In genomic region chr9:32587901-32588300, GRCh38 we compare ENCODE assay signal across 16 cellular contexts. TPM values are rescaled to one million over a fixed set of nuclear protein-coding genes. Genes with fewer than 3 reads are reported as not detected.
A peak's percentile ranks its signal among the peaks of the same experiment; 100 is the strongest.
DNase-seq lines count a peak whose midpoint lies in the region; ATAC-seq and TF ChIP-seq lines count a peak whose summit lies in the region.
"Had no signal": no experiment of that assay in that cellular context is flagged by ENCODE, and none has a peak within 500 bp of the region (broad histone marks: within the 10 kb centered on the region; RNA-seq: fewer than 3 reads in every experiment).

No MANE protein-coding gene starts in this region.

- H3K27ac ChIP-seq in IMR-90 (ENCODE audit: insufficient read depth, low read length) (no peak overlapping the region), neural progenitor cell (no peak overlapping the region), sigmoid colon (no peak overlapping the region)
- H3K27ac ChIP-seq: dorsolateral prefrontal cortex, SJCRH30, VCaP had no signal

- H3K4me3 ChIP-seq in IMR-90 (ENCODE audit: insufficient read depth, low read depth, low read length) (no peak overlapping the region), neural progenitor cell (no peak overlapping the region), sigmoid colon (no peak overlapping the region)
- H3K4me3 ChIP-seq: dorsolateral prefrontal cortex, SJCRH30 had no signal

- H4K20me1 ChIP-seq in IMR-90 (ENCODE audit: insufficient read depth, low read length): no peaks in the 10 kb centered on the region
- H4K20me1 ChIP-seq in neural progenitor cell (ENCODE audit: low read depth): no peaks in the 10 kb centered on the region

- H3K27me3 ChIP-seq in IMR-90 (ENCODE audit: control insufficient read depth, insufficient read depth, low read length) (peaks cover 3% of the 10 kb centered on the region; the same call in 1 of the 2 replicates), neural progenitor cell (no peaks in the 10 kb centered on the region), sigmoid colon (no peaks in the 10 kb centered on the region)
- H3K27me3 ChIP-seq: SJCRH30 had no signal

- DNase-seq in activated CD8-positive, alpha-beta memory T cell treated with anti-CD3 and anti-CD28 coated beads, Interleukin-2, amount 10 ng/mL, durations not matched to agents 7 days and 5 days: no peak
- DNase-seq in activated CD8-positive, alpha-beta memory T cell treated with anti-CD3 and anti-CD28 coated beads for 24 hours: no peak
- DNase-seq in IMR-90 (peak; percentile 43), progenitor cell of endocrine pancreas (ENCODE audit: low spot score, unreplicated experiment) (no peak), neural progenitor cell (ENCODE audit: low spot score) (no peak), sigmoid colon (no peak)
- DNase-seq: activated naive CD4-positive, alpha-beta T cell treated with anti-CD3 and anti-CD28 coated beads, Interleukin-2, amount 50 U/mL, for 16 hours; DMS79; dorsolateral prefrontal cortex; glutamatergic neuron; NCI-H1417 treated with DMSO at 0.1 percent for 48 hours; NCI-H526 treated with DMSO at 0.1 percent for 48 hours; stimulated activated naive CD4-positive, alpha-beta T cell treated with Interleukin-2 at 50 U/mL for 16 hours had no signal

- no peak overlapping the region for H4K5ac ChIP-seq in IMR-90 (ENCODE audit: low read depth, low read length)

- H2AK9ac ChIP-seq in IMR-90 (replicated peaks; ENCODE audit: low read depth, low read length, poor library complexity): no peak overlapping the region

- no peak overlapping the region for H2BK5ac ChIP-seq in IMR-90 (ENCODE audit: low read depth, low read length, poor library complexity, severe bottlenecking)

- H2BK120ac ChIP-seq in IMR-90 (ENCODE audit: low read depth, low read length): no peak overlapping the region

- no peaks in the 10 kb centered on the region for H3F3A ChIP-seq in neural progenitor cell (ENCODE audit: low read depth)

- H2BK15ac ChIP-seq in IMR-90 (ENCODE audit: low read depth, low read length): no peak overlapping the region

- no peaks in the 10 kb centered on the region for H3K36me3 Mint-ChIP-seq in activated CD8-positive, alpha-beta memory T cell treated with anti-CD3 and anti-CD28 coated beads, Interleukin-2, amount 10 ng/mL, durations not matched to agents 7 days and 5 days
- H3K36me3 Mint-ChIP-seq in progenitor cell of endocrine pancreas (ENCODE audit: insufficient read depth) (no peaks in the 10 kb centered on the region), neural progenitor cell (no peaks in the 10 kb centered on the region)

- no peaks in the 10 kb centered on the region for H3K9me3 Mint-ChIP-seq in activated CD8-positive, alpha-beta memory T cell treated with anti-CD3 and anti-CD28 coated beads, Interleukin-2, amount 10 ng/mL, durations not matched to agents 7 days and 5 days (ENCODE audit: low read depth)
- H3K9me3 Mint-ChIP-seq in progenitor cell of endocrine pancreas (ENCODE audit: low read depth) (no peaks in the 10 kb centered on the region), neural progenitor cell (peaks cover 2% of the 10 kb centered on the region)

- H3K9ac ChIP-seq in IMR-90 (ENCODE audit: low read depth, low read length) (no peak overlapping the region), neural progenitor cell (no peak overlapping the region)

- TF ChIP-seq CTCF in IMR-90 (conservative IDR thresholded peaks at IDR 0.05; ENCODE audit: low read depth, low read length) (no peak), progenitor cell of endocrine pancreas (IDR thresholded peaks at IDR 0.05; ENCODE audit: unreplicated experiment) (peak; percentile 9), neural progenitor cell (IDR thresholded peaks at IDR 0.05) (no peak), sigmoid colon (IDR thresholded peaks at IDR 0.05) (no peak)

- H2AK5ac ChIP-seq in IMR-90 (ENCODE audit: low read depth, low read length): no peak overlapping the region

- no peaks in the 10 kb centered on the region for H3K79me2 ChIP-seq in neural progenitor cell (ENCODE audit: low read depth)

- H3K4me1 Mint-ChIP-seq in activated CD8-positive, alpha-beta memory T cell treated with anti-CD3 and anti-CD28 coated beads, Interleukin-2, amount 10 ng/mL, durations not matched to agents 7 days and 5 days: no peaks in the 10 kb centered on the region
- no peaks in the 10 kb centered on the region for H3K4me1 Mint-ChIP-seq in progenitor cell of endocrine pancreas (ENCODE audit: low read depth)
- H3K4me1 Mint-ChIP-seq in neural progenitor cell: no peaks in the 10 kb centered on the region

- dilution Hi-C loops in IMR-90 (cut with HindIII; ENCODE audit: low sequenced_read_pairs, unreplicated experiment): no loop called here

- no TSS peak for BruUV-seq in IMR-90 (replicated peaks; lab: Mats Ljungman, UMichigan)

- CTCF ChIA-PET in activated CD8-positive, alpha-beta memory T cell treated with anti-CD3 and anti-CD28 coated beads, Interleukin-2, amount 10 ng/mL, durations not matched to agents 7 days and 5 days (lab: Charles Lee): interaction anchor here (1.1 to 5.3 kb wide), 5 partner anchors 8 to 386 kb away, joined by 4 to 45 read pairs (median 7); no protein-coding TSS in a partner anchor
- CTCF ChIA-PET in IMR-90 (lab: Yijun Ruan, JAX): interaction anchor here (0.7 to 3.3 kb wide), 4 partner anchors 8 to 381 kb away, joined by 3 to 15 read pairs (median 12); no protein-coding TSS in a partner anchor

- no peak overlapping the region for H2AFZ ChIP-seq in IMR-90 (replicated peaks; ENCODE audit: low read length, poor library complexity)
- no peak overlapping the region for H2AFZ ChIP-seq in neural progenitor cell (replicated peaks)

- H3K56ac ChIP-seq in IMR-90 (ENCODE audit: extremely low read depth, insufficient read depth, low read length): no peak overlapping the region

- in situ Hi-C loops in IMR-90 (cut with MboI; ENCODE audit: low sequenced_read_pairs): no loop called here

- TF ChIP-seq EP300 in sigmoid colon (IDR thresholded peaks at IDR 0.05): no peak

- H4K91ac ChIP-seq in IMR-90 (ENCODE audit: insufficient read depth, low read depth, low read length): no peak overlapping the region

- H3K18ac ChIP-seq in IMR-90 (ENCODE audit: low read depth, low read length): no peak overlapping the region

- H3K23ac ChIP-seq in IMR-90 (ENCODE audit: low read depth, low read length): no peak overlapping the region

- no peak for TF ChIP-seq RAD21 in IMR-90 (IDR thresholded peaks at IDR 0.05; ENCODE audit: low read length)

- POLR2A ChIA-PET in IMR-90 (lab: Charles Lee; ENCODE audit: unreplicated experiment): no interaction called here

- no peak overlapping the region for H3K4me3 Mint-ChIP-seq in activated CD8-positive, alpha-beta memory T cell treated with anti-CD3 and anti-CD28 coated beads, Interleukin-2, amount 10 ng/mL, durations not matched to agents 7 days and 5 days
- H3K4me3 Mint-ChIP-seq in progenitor cell of endocrine pancreas (ENCODE audit: low read depth) (no peak overlapping the region), neural progenitor cell (no peak overlapping the region)

- peak; percentile 33 for ATAC-seq in activated CD8-positive, alpha-beta memory T cell treated with anti-CD3 and anti-CD28 coated beads, Interleukin-2, amount 10 ng/mL, durations not matched to agents 7 days and 5 days
- peak; percentile 42 for ATAC-seq in IMR-90 (ENCODE audit: low read depth)
- ATAC-seq: left lobe of liver had no signal

- H3K9me1 ChIP-seq in IMR-90 (ENCODE audit: insufficient read depth, low read length): no peaks in the 10 kb centered on the region

- H2BK20ac ChIP-seq in IMR-90 (ENCODE audit: low read depth, low read length): no peak overlapping the region

- H3K4me1 ChIP-seq in IMR-90 (ENCODE audit: control insufficient read depth, insufficient read depth, low read length) (no peaks in the 10 kb centered on the region), neural progenitor cell (no peaks in the 10 kb centered on the region), sigmoid colon (no peaks in the 10 kb centered on the region)
- H3K4me1 ChIP-seq: SJCRH30 had no signal

- H3K36me3 ChIP-seq in IMR-90 (ENCODE audit: control insufficient read depth, insufficient read depth, low read length) (no peaks in the 10 kb centered on the region), neural progenitor cell (no peaks in the 10 kb centered on the region), sigmoid colon (no peaks in the 10 kb centered on the region)
- H3K36me3 ChIP-seq: SJCRH30 had no signal

- no peak overlapping the region for H3K4me2 ChIP-seq in IMR-90 (ENCODE audit: low read depth, low read length)
- H3K4me2 ChIP-seq in neural progenitor cell: no peak overlapping the region

- TF ChIP-seq POLR2A in IMR-90 (IDR thresholded peaks at IDR 0.05; ENCODE audit: low read depth, low read length): no peak
- no peak for TF ChIP-seq POLR2A in sigmoid colon (IDR thresholded peaks at IDR 0.05)

- no peaks in the 10 kb centered on the region for H3K79me1 ChIP-seq in IMR-90 (ENCODE audit: low read depth in 1 of 2, low read length in 2 of 2)

- intact Hi-C loops in IMR-90 (cut with micrococcal nuclease) (no loop called here), sigmoid colon (cut with DNase I) (loop anchor here (2.0 kb wide), 1 partner anchor 379 kb away; no protein-coding TSS in a partner anchor)

- H3K27ac Mint-ChIP-seq in activated CD8-positive, alpha-beta memory T cell treated with anti-CD3 and anti-CD28 coated beads, Interleukin-2, amount 10 ng/mL, durations not matched to agents 7 days and 5 days: no peak overlapping the region
- H3K27ac Mint-ChIP-seq in progenitor cell of endocrine pancreas (no peak overlapping the region), neural progenitor cell (no peak overlapping the region)

- no peak overlapping the region for H3K14ac ChIP-seq in IMR-90 (replicated peaks; ENCODE audit: low read depth, low read length)

- peaks cover 45% of the 10 kb centered on the region for H3K27me3 Mint-ChIP-seq in activated CD8-positive, alpha-beta memory T cell treated with anti-CD3 and anti-CD28 coated beads, Interleukin-2, amount 10 ng/mL, durations not matched to agents 7 days and 5 days
- H3K27me3 Mint-ChIP-seq in progenitor cell of endocrine pancreas (peaks cover 30% of the 10 kb centered on the region), neural progenitor cell (ENCODE audit: insufficient read depth, low read depth) (no peaks in the 10 kb centered on the region)

- H4K8ac ChIP-seq in IMR-90 (ENCODE audit: low read depth in 2 of 2, low read length in 2 of 2): no peak overlapping the region

- no peaks in the 10 kb centered on the region for H3K9me3 ChIP-seq in IMR-90 (ENCODE audit: control insufficient read depth, insufficient read depth, low read length)
- H3K9me3 ChIP-seq in neural progenitor cell (ENCODE audit: low read depth): no peaks in the 10 kb centered on the region
- H3K9me3 ChIP-seq in sigmoid colon: no peaks in the 10 kb centered on the region
- H3K9me3 ChIP-seq: SJCRH30 had no signal

- H3K4ac ChIP-seq in IMR-90 (ENCODE audit: low read depth, low read length): no peak overlapping the region

RNA-seq across cellular contexts. Expression of gene NDUFB6, which starts 14.9 kb away (rescaled TPM):
- total RNA-seq in activated CD8-positive, alpha-beta memory T cell treated with anti-CD3 and anti-CD28 coated beads, Interleukin-2, amount 10 ng/mL, durations not matched to agents 7 days and 5 days: 10 to 100 TPM; 48.7 to 56.6 TPM
- total RNA-seq in IMR-90 (2012; rRNA removed): 24.2 and 77.2 TPM in 2 replicates
- 51.0 and 55.9 TPM in 2 replicates for polyA plus RNA-seq in IMR-90 (2012; rRNA removed)
- 36.1 and 36.7 TPM in 2 replicates for polyA plus RNA-seq in IMR-90 (2012; cell fraction: cytosol; rRNA removed)
- polyA plus RNA-seq in IMR-90 (2012; cell fraction: nucleus; rRNA removed; ENCODE audit: low replicate concordance): 9.4 and 26.0 TPM in 2 replicates
- total RNA-seq in progenitor cell of endocrine pancreas: 39.8 and 40.7 TPM in 2 replicates
- total RNA-seq in neural progenitor cell (ENCODE audit: low replicate concordance): 50.8 and 64.9 TPM in 2 replicates
- 10 to 100 TPM; 37.7 to 97.6 (median 57.0) TPM for total RNA-seq in sigmoid colon
- 10 to 100 TPM; 41.7 to 91.8 (median 66.1) TPM for polyA plus RNA-seq in sigmoid colon

RNA-seq across cellular contexts. Expression of gene TOPORS, which starts 35.5 kb away (rescaled TPM):
- 10 to 100 TPM; 12.1 to 15.2 TPM for total RNA-seq in activated CD8-positive, alpha-beta memory T cell treated with anti-CD3 and anti-CD28 coated beads, Interleukin-2, amount 10 ng/mL, durations not matched to agents 7 days and 5 days
- total RNA-seq in IMR-90 (2012; rRNA removed) (27.8 and 41.7 TPM in 2 replicates), progenitor cell of endocrine pancreas (20.7 and 21.6 TPM in 2 replicates), neural progenitor cell (ENCODE audit: low replicate concordance) (33.9 and 51.3 TPM in 2 replicates), sigmoid colon (10 to 100 TPM; 23.5 to 27.5 (median 23.7) TPM)
- polyA plus RNA-seq in IMR-90 (2012; rRNA removed) (6.3 and 7.4 TPM in 2 replicates), sigmoid colon (1 to 10 TPM; 7.7 to 9.0 (median 8.1) TPM)
- polyA plus RNA-seq in IMR-90 (2012; cell fraction: cytosol; rRNA removed): 1.3 and 1.5 TPM in 2 replicates
- polyA plus RNA-seq in IMR-90 (2012; cell fraction: nucleus; rRNA removed; ENCODE audit: low replicate concordance): 0.98 and 8.6 TPM in 2 replicates

RNA-seq across cellular contexts. Expression of gene SMIM27, which starts 35.8 kb away (rescaled TPM):
- 10 to 100 TPM; 20.8 to 22.2 TPM for total RNA-seq in activated CD8-positive, alpha-beta memory T cell treated with anti-CD3 and anti-CD28 coated beads, Interleukin-2, amount 10 ng/mL, durations not matched to agents 7 days and 5 days
- total RNA-seq in IMR-90 (2012; rRNA removed) (1.1 and 2.5 TPM in 2 replicates), progenitor cell of endocrine pancreas (12.0 and 13.6 TPM in 2 replicates), neural progenitor cell (ENCODE audit: low replicate concordance) (6.4 and 9.7 TPM in 2 replicates), sigmoid colon (10 to 100 TPM in 1 of 4 donors, 1 to 10 TPM in 3; 1.8 to 10.5 (median 5.0) TPM)
- polyA plus RNA-seq in IMR-90 (2012; rRNA removed) (3.4 and 5.5 TPM in 2 replicates), sigmoid colon (10 to 100 TPM in 2 of 3 donors, 1 to 10 TPM in 1; 6.6 to 20.4 (median 12.3) TPM)
- 3.6 and 3.7 TPM in 2 replicates for polyA plus RNA-seq in IMR-90 (2012; cell fraction: cytosol; rRNA removed)
- polyA plus RNA-seq in IMR-90 (2012; cell fraction: nucleus; rRNA removed; ENCODE audit: low replicate concordance): 1.1 and 2.2 TPM in 2 replicates

RNA-seq across cellular contexts. Expression of gene TAF1L, which starts 47.6 kb away (rescaled TPM):
- total RNA-seq in activated CD8-positive, alpha-beta memory T cell treated with anti-CD3 and anti-CD28 coated beads, Interleukin-2, amount 10 ng/mL, durations not matched to agents 7 days and 5 days: not detected
- total RNA-seq in IMR-90 (2012; rRNA removed): under 0.01 TPM in 1 of 2 replicates, not detected in the other
- not detected in 2 replicates for polyA plus RNA-seq in IMR-90 (2012; rRNA removed)
- not detected in 2 replicates for polyA plus RNA-seq in IMR-90 (2012; cell fraction: cytosol; rRNA removed)
- polyA plus RNA-seq in IMR-90 (2012; cell fraction: nucleus; rRNA removed; ENCODE audit: low replicate concordance): 0.02 TPM in 1 of 2 replicates, not detected in the other
- total RNA-seq in progenitor cell of endocrine pancreas: not detected in 2 replicates
- total RNA-seq in neural progenitor cell (ENCODE audit: low replicate concordance): not detected in 2 replicates
- total RNA-seq in sigmoid colon: not detected
- polyA plus RNA-seq in sigmoid colon: not detected
- total RNA-seq: left lobe of liver had no signal
